Comparison of ENCODE assay signal across 3 cellular contexts in genomic region chr10:129308953-129309352, GRCh38.
"Had no signal": no experiment of that assay in that cellular context is flagged by ENCODE, and none has a peak within 500 bp of the region (broad histone marks: within the 10 kb centered on the region; RNA-seq: fewer than 3 reads in every experiment).

No MANE protein-coding gene starts in this region.

- H3K4me3 ChIP-seq: GM12878 had no signal

- ATAC-seq: GM12878 had no signal

- DNase-seq: GDM1, GF-D8 had no signal
